In the genomic region with DNA sequence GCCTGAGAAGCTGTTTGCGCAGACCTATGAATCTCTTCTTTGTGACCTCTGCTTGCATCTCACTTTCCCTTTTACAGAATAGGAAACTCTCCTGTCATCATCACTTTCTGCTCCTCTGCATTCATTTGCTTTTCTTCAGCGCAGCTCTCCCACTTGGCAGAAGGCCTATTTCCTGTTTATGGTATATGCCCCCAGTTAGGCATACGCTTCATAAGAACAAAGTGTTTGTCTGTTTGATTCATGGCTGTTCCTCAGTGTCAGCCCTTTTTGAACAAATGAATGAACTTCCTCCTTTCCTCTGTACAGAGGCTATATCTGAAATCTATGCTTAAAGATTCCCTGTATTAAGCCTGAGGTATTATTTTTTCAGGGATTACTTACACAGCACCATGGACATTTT, we compare ENCODE assay signal across 15 cellular contexts.
"Had no signal": no experiment of that assay in that cellular context is flagged by ENCODE, and none has a peak within 500 bp of the region (broad histone marks: within the 10 kb centered on the region; RNA-seq: fewer than 3 reads in every experiment).

No MANE protein-coding gene starts in this region.

- H3K27ac Mint-ChIP-seq: activated CD4-positive, alpha-beta memory T cell treated with anti-CD3 and anti-CD28 coated beads for 36 hours; activated CD4-positive, alpha-beta T cell treated with anti-CD3 and anti-CD28 coated beads for 36 hours; activated naive CD4-positive, alpha-beta T cell treated with anti-CD3 and anti-CD28 coated beads, Interleukin-2, amount 10 ng/mL, durations not matched to agents 7 days and 5 days; activated T-cell treated with anti-CD3 and anti-CD28 coated beads, Interleukin-2, amount 50 U/mL, for 24 hours; naive thymus-derived CD4-positive, alpha-beta T cell; stimulated activated memory B cell treated with anti-CD40 and anti-IgM and Interleukin-4, amounts not matched to agents 10 μg/mL and 1 μg/mL and 100 μg/mL, for 72 hours had no signal

- ATAC-seq: activated CD4-positive, alpha-beta T cell treated with anti-CD3 and anti-CD28 coated beads for 36 hours; gastroesophageal sphincter; left lung; mucosa of descending colon; naive thymus-derived CD4-positive, alpha-beta T cell; stimulated activated memory B cell treated with anti-CD40 and anti-IgM and Interleukin-4, amounts not matched to agents 10 μg/mL and 1 μg/mL and 100 μg/mL, for 72 hours had no signal

- H3K27ac ChIP-seq: gastroesophageal sphincter, left lung, right atrium auricular region, thyroid gland, WERI-Rb-1 had no signal

- H3K36me3 Mint-ChIP-seq: activated CD4-positive, alpha-beta memory T cell treated with anti-CD3 and anti-CD28 coated beads for 36 hours; activated naive CD4-positive, alpha-beta T cell treated with anti-CD3 and anti-CD28 coated beads, Interleukin-2, amount 10 ng/mL, durations not matched to agents 7 days and 5 days; naive thymus-derived CD4-positive, alpha-beta T cell; stimulated activated memory B cell treated with anti-CD40 and anti-IgM and Interleukin-4, amounts not matched to agents 10 μg/mL and 1 μg/mL and 100 μg/mL, for 72 hours had no signal

- H3K4me1 ChIP-seq: gastroesophageal sphincter, left lung, right atrium auricular region, thyroid gland had no signal

- H3K27me3 ChIP-seq: gastroesophageal sphincter, left lung, right atrium auricular region, thyroid gland had no signal

- H3K4me1 Mint-ChIP-seq: activated CD4-positive, alpha-beta T cell treated with anti-CD3 and anti-CD28 coated beads for 36 hours; activated naive CD4-positive, alpha-beta T cell treated with anti-CD3 and anti-CD28 coated beads, Interleukin-2, amount 10 ng/mL, durations not matched to agents 7 days and 5 days; naive thymus-derived CD4-positive, alpha-beta T cell; stimulated activated memory B cell treated with anti-CD40 and anti-IgM and Interleukin-4, amounts not matched to agents 10 μg/mL and 1 μg/mL and 100 μg/mL, for 72 hours had no signal

- H3K36me3 ChIP-seq: gastroesophageal sphincter, left lung, right atrium auricular region, thyroid gland, WERI-Rb-1 had no signal

- DNase-seq: activated CD4-positive, alpha-beta memory T cell treated with anti-CD3 and anti-CD28 coated beads for 36 hours; activated CD4-positive, alpha-beta T cell treated with anti-CD3 and anti-CD28 coated beads for 36 hours; activated naive CD4-positive, alpha-beta T cell treated with anti-CD3 and anti-CD28 coated beads, Interleukin-2, amount 10 ng/mL, durations not matched to agents 7 days and 5 days; activated T-cell treated with anti-CD3 and anti-CD28 coated beads, Interleukin-2, amount 50 U/mL, for 24 hours; erythroblast; islet precursor cell; left lung; mucosa of descending colon; naive thymus-derived CD4-positive, alpha-beta T cell; stimulated activated CD4-positive, alpha-beta T cell treated with anti-CD3 and anti-CD28 coated beads, Interleukin-2, amount 100 ng/mL, for 48 hours; thyroid gland; WERI-Rb-1 had no signal

- H3K9me3 ChIP-seq: right atrium auricular region, thyroid gland had no signal

- H3K4me3 ChIP-seq: gastroesophageal sphincter, left lung, mucosa of descending colon, right atrium auricular region, thyroid gland had no signal

- H3K4me3 Mint-ChIP-seq: activated CD4-positive, alpha-beta memory T cell treated with anti-CD3 and anti-CD28 coated beads for 36 hours; activated CD4-positive, alpha-beta T cell treated with anti-CD3 and anti-CD28 coated beads for 36 hours; activated naive CD4-positive, alpha-beta T cell treated with anti-CD3 and anti-CD28 coated beads, Interleukin-2, amount 10 ng/mL, durations not matched to agents 7 days and 5 days; activated T-cell treated with anti-CD3 and anti-CD28 coated beads, Interleukin-2, amount 50 U/mL, for 24 hours; naive thymus-derived CD4-positive, alpha-beta T cell; stimulated activated memory B cell treated with anti-CD40 and anti-IgM and Interleukin-4, amounts not matched to agents 10 μg/mL and 1 μg/mL and 100 μg/mL, for 72 hours had no signal

- H3K27me3 Mint-ChIP-seq: activated CD4-positive, alpha-beta memory T cell treated with anti-CD3 and anti-CD28 coated beads for 36 hours; activated CD4-positive, alpha-beta T cell treated with anti-CD3 and anti-CD28 coated beads for 36 hours; activated naive CD4-positive, alpha-beta T cell treated with anti-CD3 and anti-CD28 coated beads, Interleukin-2, amount 10 ng/mL, durations not matched to agents 7 days and 5 days; activated T-cell treated with anti-CD3 and anti-CD28 coated beads, Interleukin-2, amount 50 U/mL, for 24 hours; naive thymus-derived CD4-positive, alpha-beta T cell; stimulated activated memory B cell treated with anti-CD40 and anti-IgM and Interleukin-4, amounts not matched to agents 10 μg/mL and 1 μg/mL and 100 μg/mL, for 72 hours had no signal
